17 cellular contexts compared by ENCODE assay signal in genomic region chr15:100720406-100720967, GRCh38.
A peak's percentile ranks its signal among the peaks of the same experiment; 100 is the strongest.
DNase-seq lines count a peak whose midpoint lies in the region; ATAC-seq and TF ChIP-seq lines count a peak whose summit lies in the region.
"Had no signal": no experiment of that assay in that cellular context is flagged by ENCODE, and none has a peak within 500 bp of the region (broad histone marks: within the 10 kb centered on the region; RNA-seq: fewer than 3 reads in every experiment).

No MANE protein-coding gene starts in this region.

- no peaks in the 10 kb centered on the region for H3K36me3 Mint-ChIP-seq in HFFc6 (ENCODE audit: low read depth)
- H3K36me3 Mint-ChIP-seq in activated T-helper 17 cell treated with anti-CD3 and anti-CD28 coated beads, Interleukin-2, amount 50 U/mL, for 72 hours (ENCODE audit: low read depth), result no peaks in the 10 kb centered on the region
- H3K36me3 Mint-ChIP-seq: CD8-positive, alpha-beta T cell; immature natural killer cell had no signal

- peaks cover 0 to 3% of the 10 kb centered on the region in 2 donors for H3K4me1 ChIP-seq in breast epithelium
- H3K4me1 ChIP-seq in left lung, result peaks cover 10 to 17% of the 10 kb centered on the region in 2 donors
- H3K4me1 ChIP-seq in suprapubic skin, result peaks cover 28% of the 10 kb centered on the region

- no peak for DNase-seq in HFFc6
- DNase-seq in breast epithelium (ENCODE audit: low spot score in 2 of 2), result peak; percentile 18 to 45
- DNase-seq in left lung, result peak in 1 of 2 donors; percentile 28
- peak in 1 of 2 donors; percentile 59 for DNase-seq in suprapubic skin (ENCODE audit: low spot score in 2 of 2)
- no peak for DNase-seq in HPDE6-E6E7 (ENCODE audit: extremely low spot score)
- DNase-seq: activated CD4-positive, alpha-beta T cell treated with anti-CD3 and anti-CD28 coated beads, Interleukin-2, amount 50 U/mL, for 48 hours; activated effector memory CD4-positive, alpha-beta T cell treated with anti-CD3 and anti-CD28 coated beads, Interleukin-2, amount 50 U/mL, for 16 hours; CD8-positive, alpha-beta T cell; effector memory CD4-positive, alpha-beta T cell; gastrocnemius medialis; immature natural killer cell; NCI-H1105 treated with DMSO at 0.1 percent for 48 hours; thyroid gland had no signal

- H3K27ac ChIP-seq in breast epithelium (peak overlapping the region; percentile 97), left lung (peak overlapping the region; percentile 13 to 79), suprapubic skin (peak overlapping the region; percentile 42)

- H3K27me3 ChIP-seq in breast epithelium (no peaks in the 10 kb centered on the region), left lung (no peaks in the 10 kb centered on the region), suprapubic skin (peaks cover 5% of the 10 kb centered on the region)
- H3K27me3 ChIP-seq: thyroid gland had no signal

- TF ChIP-seq POLR2A in breast epithelium (IDR thresholded peaks at IDR 0.05), result no peak
- no peak for TF ChIP-seq POLR2A in suprapubic skin (IDR thresholded peaks at IDR 0.05)

- peak overlapping the region; percentile 78; the same call in 1 of the 2 replicates for H3K4me3 Mint-ChIP-seq in HFFc6
- H3K4me3 Mint-ChIP-seq in activated T-helper 17 cell treated with anti-CD3 and anti-CD28 coated beads, Interleukin-2, amount 50 U/mL, for 72 hours, result no peak overlapping the region
- H3K4me3 Mint-ChIP-seq: CD8-positive, alpha-beta T cell; immature natural killer cell had no signal

- H3K9me3 Mint-ChIP-seq in HFFc6, result no peaks in the 10 kb centered on the region
- H3K9me3 Mint-ChIP-seq in activated T-helper 17 cell treated with anti-CD3 and anti-CD28 coated beads, Interleukin-2, amount 50 U/mL, for 72 hours, result no peaks in the 10 kb centered on the region
- H3K9me3 Mint-ChIP-seq: CD8-positive, alpha-beta T cell; immature natural killer cell had no signal

- H3K9me3 ChIP-seq in breast epithelium (no peaks in the 10 kb centered on the region), left lung (no peaks in the 10 kb centered on the region), suprapubic skin (no peaks in the 10 kb centered on the region)
- H3K9me3 ChIP-seq: gastrocnemius medialis, thyroid gland had no signal

- H3K4me3 ChIP-seq in breast epithelium, result no peak overlapping the region
- H3K4me3 ChIP-seq in left lung, result no peak overlapping the region
- no peak overlapping the region for H3K4me3 ChIP-seq in suprapubic skin
- H3K4me3 ChIP-seq: gastrocnemius medialis, K562, thyroid gland had no signal

- peaks cover 4% of the 10 kb centered on the region for H3K27me3 Mint-ChIP-seq in HFFc6 (ENCODE audit: insufficient read depth)
- peaks cover 16% of the 10 kb centered on the region for H3K27me3 Mint-ChIP-seq in activated T-helper 17 cell treated with anti-CD3 and anti-CD28 coated beads, Interleukin-2, amount 50 U/mL, for 72 hours

- intact Hi-C loops in breast epithelium (cut with DNase I; ENCODE audit: low total_unique reads) (no loop called here), left lung (cut with DNase I) (no loop called here)

- peaks cover 44% of the 10 kb centered on the region for H3K4me1 Mint-ChIP-seq in HFFc6 (ENCODE audit: low read depth)
- H3K4me1 Mint-ChIP-seq in activated T-helper 17 cell treated with anti-CD3 and anti-CD28 coated beads, Interleukin-2, amount 50 U/mL, for 72 hours, result no peaks in the 10 kb centered on the region
- H3K4me1 Mint-ChIP-seq: immature natural killer cell had no signal

- H3K36me3 ChIP-seq in breast epithelium (no peaks in the 10 kb centered on the region), left lung (no peaks in the 10 kb centered on the region), suprapubic skin (no peaks in the 10 kb centered on the region)
- H3K36me3 ChIP-seq: gastrocnemius medialis, thyroid gland had no signal

- 75% methylated on average over 9 of the region's 9 CpGs for whole genome bisulfite sequencing in suprapubic skin

- ATAC-seq in left lung, result no peak
- ATAC-seq in GM21619 (IDR thresholded peaks at IDR 0.05; ENCODE audit: unreplicated experiment), result no peak
- ATAC-seq in HG03280 (IDR thresholded peaks at IDR 0.05; ENCODE audit: unreplicated experiment), result no peak
- no peak for ATAC-seq in activated T-helper 17 cell treated with anti-CD3 and anti-CD28 coated beads, Interleukin-2, amount 50 U/mL, for 72 hours (replicated peaks)
- ATAC-seq: CD8-positive, alpha-beta T cell; K562 had no signal

- no peak for TF ChIP-seq CTCF in HFFc6 (IDR thresholded peaks at IDR 0.05)
- TF ChIP-seq CTCF in breast epithelium (IDR thresholded peaks at IDR 0.05), result no peak
- TF ChIP-seq CTCF in left lung (IDR thresholded peaks at IDR 0.05), result no peak
- TF ChIP-seq CTCF in suprapubic skin (IDR thresholded peaks at IDR 0.05), result no peak

- peak overlapping the region; percentile 100 for H3K27ac Mint-ChIP-seq in HFFc6
- no peak overlapping the region for H3K27ac Mint-ChIP-seq in activated T-helper 17 cell treated with anti-CD3 and anti-CD28 coated beads, Interleukin-2, amount 50 U/mL, for 72 hours
- H3K27ac Mint-ChIP-seq: CD8-positive, alpha-beta T cell; immature natural killer cell had no signal

- TF ChIP-seq EP300 in suprapubic skin (IDR thresholded peaks at IDR 0.05), result no peak

Comparison
In these comparisons a context has a peak if more than half of its experiments do, and no peak if none do; other contexts are left out.
1. DNase-seq: peak in breast epithelium (2 of 2); none in HFFc6 (single experiment) and HPDE6-E6E7 (single experiment).
2. H3K27ac ChIP-seq: peak in every context shown above with its lines; median percentile 97 in breast epithelium; 46 in left lung; 42 in suprapubic skin.